Comparison of ENCODE assay signal across 8 cellular contexts in the genomic region with DNA sequence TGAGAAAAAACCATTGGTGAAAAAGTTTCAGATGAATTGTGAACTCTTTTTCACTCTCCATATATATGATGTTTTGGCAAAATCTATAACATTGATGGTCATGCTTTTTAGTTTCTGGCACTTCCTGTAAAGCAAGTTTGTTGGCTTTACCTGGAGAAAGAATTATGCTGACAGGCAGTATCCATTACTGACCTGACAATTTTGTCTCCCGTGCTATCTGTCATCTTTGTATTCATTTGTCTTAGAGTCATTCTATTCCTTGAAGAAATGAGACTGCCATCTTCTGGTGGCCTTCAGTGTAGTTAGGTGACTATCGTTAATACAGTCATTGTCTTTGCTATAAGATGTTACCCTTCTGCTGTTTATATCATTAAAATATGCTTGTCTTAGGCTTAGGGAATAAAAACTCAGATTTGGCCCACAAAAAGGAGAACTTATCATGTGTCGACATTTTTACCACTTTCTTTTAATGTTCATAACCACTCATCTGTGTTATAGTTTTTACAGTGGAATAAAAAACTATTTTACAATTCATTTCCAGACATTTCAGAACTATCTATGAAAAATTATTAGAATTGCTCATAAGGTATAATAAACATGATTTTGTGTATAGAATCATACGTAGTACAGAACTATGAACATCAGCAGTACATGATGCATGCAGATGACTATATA.
DNase-seq lines count a peak whose midpoint lies in the region; ATAC-seq, FAIRE-seq and TF ChIP-seq lines count a peak whose summit lies in the region.

No MANE protein-coding gene starts in this region.

- H3K27ac Mint-ChIP-seq in mesothelial cell of epicardium = no peak overlapping the region

- 40 to 45% (median 42%) methylated on average over 4 of the region's 4 CpGs for WGBS in small intestine, 3 donors

- H3K4me1 ChIP-seq in SJCRH30 (no peaks in the 10 kb centered on the region), foreskin keratinocyte (peaks cover 11% of the 10 kb centered on the region), small intestine (ENCODE audit: control insufficient read depth in 2 of 2, insufficient read depth in 1 of 2, low read depth in 1 of 2, low read length in 1 of 2) (no peaks in the 10 kb centered on the region)

- peaks cover 16% of the 10 kb centered on the region for H3K4me1 Mint-ChIP-seq in mesothelial cell of epicardium

- TF ChIP-seq CTCF in foreskin keratinocyte (conservative IDR thresholded peaks at IDR 0.05) (peak; percentile 73), mesothelial cell of epicardium (IDR thresholded peaks at IDR 0.05; ENCODE audit: unreplicated experiment) (no peak)

- FAIRE-seq in small intestine (lab: Jason Lieb, UNC) = no peak

- DNase-seq in GM04504 (ENCODE audit: low read depth) (peak; percentile 18), HT1080 (ENCODE audit: low read depth) (peak; percentile 54), SJCRH30 (peak; percentile 7 to 53), foreskin keratinocyte (peak in 1 of 2 donors; percentile 52), small intestine (peak; percentile 36), mesothelial cell of epicardium (ENCODE audit: low spot score in 2 of 2, unreplicated experiment in 2 of 2) (no peak)

- H3K4me3 ChIP-seq in SJCRH30 (no peak overlapping the region), small intestine (ENCODE audit: low read depth in 1 of 2, low read length in 2 of 2) (no peak overlapping the region)

- ATAC-seq in GM21367 (IDR thresholded peaks at IDR 0.05; ENCODE audit: unreplicated experiment) (peak; percentile 85), foreskin keratinocyte (peak; percentile 80), GM21390 (IDR thresholded peaks at IDR 0.05; ENCODE audit: unreplicated experiment) (no peak)

- H3K27ac ChIP-seq in SJCRH30 = no peak overlapping the region
- no peak overlapping the region for H3K27ac ChIP-seq in foreskin keratinocyte
- no peak overlapping the region for H3K27ac ChIP-seq in small intestine (ENCODE audit: low read depth in 1 of 2, low read length in 1 of 2)

- H3K4me3 Mint-ChIP-seq in mesothelial cell of epicardium = no peak overlapping the region

- H3K9me3 Mint-ChIP-seq in mesothelial cell of epicardium = no peaks in the 10 kb centered on the region

- H3K27me3 Mint-ChIP-seq in mesothelial cell of epicardium (ENCODE audit: low read depth) = no peaks in the 10 kb centered on the region

- H3K36me3 Mint-ChIP-seq in mesothelial cell of epicardium = no peaks in the 10 kb centered on the region

- H3K9me3 ChIP-seq in SJCRH30 (replicated peaks) = no peaks in the 10 kb centered on the region
- no peaks in the 10 kb centered on the region for H3K9me3 ChIP-seq in small intestine (ENCODE audit: control insufficient read depth, low read depth)

- H3K27me3 ChIP-seq in SJCRH30 (0 out of 2 replicates have a peak, but pooled peaks cover 4% of the 10 kb centered on the region), foreskin keratinocyte (no peaks in the 10 kb centered on the region), small intestine (ENCODE audit: control insufficient read depth in 2 of 2, insufficient read depth in 2 of 2, low read length in 2 of 2) (no peaks in the 10 kb centered on the region)

- H3K36me3 ChIP-seq in SJCRH30 (no peaks in the 10 kb centered on the region), small intestine (ENCODE audit: control insufficient read depth in 2 of 2, insufficient read depth in 2 of 2, low read length in 2 of 2) (no peaks in the 10 kb centered on the region)

Comparison
In these comparisons a context has a peak if more than half of its experiments do, and no peak if none do; other contexts are left out.
1. DNase-seq: peak in GM04504 (single experiment), HT1080 (single experiment), SJCRH30 (2 of 2) and small intestine (single experiment); none in mesothelial cell of epicardium (0 of 2).